8 cellular contexts compared by ENCODE assay signal in the genomic region with DNA sequence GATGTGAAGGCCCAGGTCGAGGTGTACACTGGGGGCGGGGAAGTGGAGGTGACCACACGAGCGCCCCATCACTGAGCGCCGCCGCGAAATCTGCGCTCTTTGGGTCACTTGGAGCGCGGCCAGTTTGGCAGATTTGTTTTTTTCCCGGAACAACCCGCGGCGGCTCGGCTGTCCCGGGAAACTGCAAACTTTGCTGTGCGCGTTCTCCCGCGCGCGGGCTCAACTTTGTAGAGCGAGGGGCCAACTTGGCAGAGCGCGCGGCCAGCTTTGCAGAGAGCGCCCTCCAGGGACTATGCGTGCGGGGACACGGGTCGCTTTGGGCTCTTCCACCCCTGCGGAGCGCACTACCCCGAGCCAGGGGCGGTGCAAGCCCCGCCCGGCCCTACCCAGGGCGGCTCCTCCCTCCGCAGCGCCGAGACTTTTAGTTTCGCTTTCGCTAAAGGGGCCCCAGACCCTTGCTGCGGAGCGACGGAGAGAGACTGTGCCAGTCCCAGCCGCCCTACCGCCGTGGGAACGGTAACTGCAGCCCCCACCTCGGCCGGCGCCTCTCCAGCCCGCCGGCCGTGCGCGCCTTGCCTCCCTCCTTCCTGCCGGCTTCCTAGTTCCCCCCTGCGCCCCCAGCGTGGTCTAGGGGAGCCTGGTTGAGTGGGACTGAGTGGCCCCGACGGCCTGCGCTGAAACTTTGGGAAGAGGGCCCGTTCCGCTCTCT. TPM values are rescaled to one million over a fixed set of nuclear protein-coding genes. Genes with fewer than 3 reads are reported as not detected.
DNase-seq lines count a peak whose midpoint lies in the region; ATAC-seq and TF ChIP-seq lines count a peak whose summit lies in the region.

TSS of gene CASP7 (plus strand) at position 450 of the 709 bp plus-strand sequence. CDS start 17,582 bp downstream, outside the sequence.

- H2AFZ ChIP-seq in osteoblast (ENCODE audit: low read length), result peak within 1 kb of the TSS; percentile 100

- H3K4me3 ChIP-seq in osteoblast (ENCODE audit: insufficient read depth, low read length) (peak within 1 kb of the TSS; percentile 100), testis (peak within 1 kb of the TSS; percentile 88 to 92)

- H3K27me3 ChIP-seq in osteoblast (ENCODE audit: insufficient read depth, low read length) (no peaks in the 10 kb centered on the region), testis (no peaks in the 10 kb centered on the region)

- WGBS in testis, 2 donors, result 0 to 1% methylated on average over 21 to 67 of the region's 67 CpGs

- ATAC-seq in GM21723 (IDR thresholded peaks at IDR 0.05; ENCODE audit: unreplicated experiment), result peak; percentile 67
- peak; percentile 94 for ATAC-seq in SK-N-SH treated with all-trans-retinoic acid at 6 μM for 48 hours

- intact Hi-C loops in testis (cut with DNase I; ENCODE audit: low total_unique reads), result no loop called here

- peaks cover 14% of the 10 kb centered on the region for H4K20me1 ChIP-seq in osteoblast (ENCODE audit: insufficient read depth, low read length)

- H3K9me3 Mint-ChIP-seq in activated naive CD4-positive, alpha-beta T cell treated with anti-CD3 and anti-CD28 coated beads, Interleukin-2, amount 50 U/mL, for 24 hours, result no peaks in the 10 kb centered on the region

- H3K27ac ChIP-seq in osteoblast (ENCODE audit: low read depth, low read length) (peak within 1 kb of the TSS; percentile 86), testis (peak within 1 kb of the TSS; percentile 91 to 96)

- peak; percentile 58 for DNase-seq in KG1 (lab: John Stamatoyannopoulos, UW)
- no peak for DNase-seq in glomerular endothelial cell (ENCODE audit: extremely low read depth, low read depth, low spot score)
- peak; percentile 90 for DNase-seq in osteoblast (ENCODE audit: insufficient read length, low spot score, missing footprints)
- DNase-seq in testis, result peak; percentile 74

- no peaks in the 10 kb centered on the region for H3K27me3 Mint-ChIP-seq in activated naive CD4-positive, alpha-beta T cell treated with anti-CD3 and anti-CD28 coated beads, Interleukin-2, amount 50 U/mL, for 24 hours

- peaks cover 30% of the 10 kb centered on the region for H3K79me2 ChIP-seq in osteoblast (ENCODE audit: insufficient read depth, low read length)

- H3K36me3 ChIP-seq in ES-I3 (ENCODE audit: insufficient read depth, low read length) (no peaks in the 10 kb centered on the region), osteoblast (ENCODE audit: insufficient read depth, low read length) (no peaks in the 10 kb centered on the region), testis (ENCODE audit: low read depth, missing control alignments) (no peaks in the 10 kb centered on the region)

- peak within 1 kb of the TSS; percentile 70 for H3K9ac ChIP-seq in ES-I3 (ENCODE audit: low read depth, low read length)

- H3K9me3 ChIP-seq in ES-I3 (ENCODE audit: control insufficient read depth, insufficient read depth, low read length) (no peaks in the 10 kb centered on the region), osteoblast (ENCODE audit: low read depth, low read length) (no peaks in the 10 kb centered on the region), testis (no peaks in the 10 kb centered on the region)

- no peak for TF ChIP-seq POLR2A in testis (IDR thresholded peaks at IDR 0.05)

- TF ChIP-seq CTCF in osteoblast (IDR thresholded peaks at IDR 0.05; ENCODE audit: extremely low read depth, low read depth, low read length) (no peak), testis (IDR thresholded peaks at IDR 0.05) (no peak)

- H3K4me3 Mint-ChIP-seq in activated naive CD4-positive, alpha-beta T cell treated with anti-CD3 and anti-CD28 coated beads, Interleukin-2, amount 50 U/mL, for 24 hours, result peak within 1 kb of the TSS; percentile 93

- peaks cover 10% of the 10 kb centered on the region for H3K36me3 Mint-ChIP-seq in activated naive CD4-positive, alpha-beta T cell treated with anti-CD3 and anti-CD28 coated beads, Interleukin-2, amount 50 U/mL, for 24 hours

- H3K4me1 Mint-ChIP-seq in activated naive CD4-positive, alpha-beta T cell treated with anti-CD3 and anti-CD28 coated beads, Interleukin-2, amount 50 U/mL, for 24 hours, result peaks cover 44% of the 10 kb centered on the region

- peak within 1 kb of the TSS; percentile 92 for H3K4me2 ChIP-seq in osteoblast (ENCODE audit: insufficient read depth, low read length)

- H3K27ac Mint-ChIP-seq in activated naive CD4-positive, alpha-beta T cell treated with anti-CD3 and anti-CD28 coated beads, Interleukin-2, amount 50 U/mL, for 24 hours, result peak within 1 kb of the TSS; percentile 81

- H3K4me1 ChIP-seq in ES-I3 (ENCODE audit: insufficient read depth, low read length), result no peaks in the 10 kb centered on the region
- peaks cover 11% of the 10 kb centered on the region for H3K4me1 ChIP-seq in osteoblast (ENCODE audit: insufficient read depth, low read length)
- H3K4me1 ChIP-seq in testis, result no peaks in the 10 kb centered on the region

TF ChIP-seq in SK-N-SH treated with all-trans-retinoic acid at 6 μM for 48 hours, 23 proteins besides CTCF, POLR2A, EP300 and RAD21:
- no peak for TF ChIP-seq CSRNP3 (CRISPR knock-in tag; IDR thresholded peaks at IDR 0.05)
- no peak for TF ChIP-seq TCF4 (CRISPR knock-in tag; IDR thresholded peaks at IDR 0.05; ENCODE audit: borderline replicate concordance)
- TF ChIP-seq ZFP3 (CRISPR knock-in tag; IDR thresholded peaks at IDR 0.05), result no peak
- 0 out of 2 replicates have a peak, but pooled peaks have one; percentile 29 for TF ChIP-seq PATZ1 (CRISPR knock-in tag; IDR thresholded peaks at IDR 0.05; ENCODE audit: borderline replicate concordance)
- TF ChIP-seq TSHZ2 (CRISPR knock-in tag; IDR thresholded peaks at IDR 0.05), result no peak
- TF ChIP-seq ZC3H10 (CRISPR knock-in tag; IDR thresholded peaks at IDR 0.05), result no peak
- no peak for TF ChIP-seq ARNTL (CRISPR knock-in tag; IDR thresholded peaks at IDR 0.05; ENCODE audit: borderline replicate concordance, low read depth)

RNA-seq across cellular contexts. Expression of gene CASP7, which starts in this region (rescaled TPM):
- total RNA-seq in glomerular endothelial cell (60.1 and 66.8 TPM in 2 replicates), osteoblast (17.4 and 21.7 TPM in 2 replicates), testis (10 to 100 TPM in 1 of 2 donors, 1 to 10 TPM in 1; 7.5 to 11.8 TPM)
- polyA plus RNA-seq in testis (ENCODE audit: insufficient read depth, low read depth, low replicate concordance), result 12.7 TPM
